In the genomic region with DNA sequence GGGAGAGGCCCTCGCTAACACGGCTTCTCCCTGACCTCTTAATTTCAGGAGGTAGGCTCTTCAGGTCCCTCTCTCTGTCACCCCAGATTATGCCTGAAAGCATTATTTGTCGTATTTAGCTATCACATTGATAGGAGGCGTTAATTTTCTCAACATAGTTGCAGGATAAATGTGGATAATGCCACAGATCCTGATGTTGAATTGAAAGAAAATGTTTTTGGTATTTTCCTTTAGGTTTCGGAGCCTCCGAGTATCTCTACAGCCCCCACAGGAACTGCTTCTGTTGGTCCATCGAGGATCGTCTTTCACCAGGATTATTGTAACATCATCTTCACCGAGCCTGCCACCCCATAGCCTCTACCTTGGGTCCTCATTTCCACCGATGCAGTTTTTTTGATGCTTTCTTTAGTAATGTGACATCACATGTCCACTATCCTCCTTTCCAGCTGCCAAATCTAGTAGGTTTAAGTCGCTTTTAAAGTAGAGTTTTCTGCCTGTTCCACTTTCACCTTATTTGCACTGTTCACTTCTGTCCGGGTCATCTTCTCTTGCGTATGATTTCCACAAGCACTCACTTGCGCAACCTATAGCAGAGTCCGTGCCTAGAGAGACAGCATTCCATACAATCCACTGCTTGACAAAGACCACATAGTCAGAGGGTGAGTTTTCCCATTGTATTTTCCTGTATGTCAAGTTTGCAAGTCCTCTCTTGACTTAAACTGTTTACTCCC, we compare ENCODE assay signal across 8 cellular contexts. TPM values are rescaled to one million over a fixed set of nuclear protein-coding genes. Genes with fewer than 3 reads are reported as not detected.
DNase-seq lines count a peak whose midpoint lies in the region; ATAC-seq and TF ChIP-seq lines count a peak whose summit lies in the region.

No MANE protein-coding gene starts in this region.

- no peak for TF ChIP-seq EP300 in ovary (IDR thresholded peaks at IDR 0.05)

- peaks cover 26% of the 10 kb centered on the region for H3K9me3 Mint-ChIP-seq in CD8-positive, alpha-beta T cell
- H3K9me3 Mint-ChIP-seq in WTC11, result peaks cover 6% of the 10 kb centered on the region

- peak overlapping the region; percentile 89 for H3K4me3 Mint-ChIP-seq in CD8-positive, alpha-beta T cell
- peak overlapping the region; percentile 85 for H3K4me3 Mint-ChIP-seq in WTC11

- H3K27me3 Mint-ChIP-seq in CD8-positive, alpha-beta T cell (ENCODE audit: low read depth), result no peaks in the 10 kb centered on the region
- peaks cover 43% of the 10 kb centered on the region for H3K27me3 Mint-ChIP-seq in WTC11 (ENCODE audit: low read depth)

- peak overlapping the region; percentile 80 for H3K4me3 ChIP-seq in CD8-positive, alpha-beta T cell (ENCODE audit: low read depth, low read length)
- H3K4me3 ChIP-seq in fibroblast of the aortic adventitia (ENCODE audit: low read depth, low read length), result peak overlapping the region; percentile 88
- H3K4me3 ChIP-seq in ovary, result peak overlapping the region; percentile 86

- peak overlapping the region; percentile 76 for H3K27ac Mint-ChIP-seq in CD8-positive, alpha-beta T cell
- no peak overlapping the region for H3K27ac Mint-ChIP-seq in WTC11

- H3K27me3 ChIP-seq in CD8-positive, alpha-beta T cell (ENCODE audit: insufficient read depth, low read length), result no peaks in the 10 kb centered on the region
- no peaks in the 10 kb centered on the region for H3K27me3 ChIP-seq in ovary

- TF ChIP-seq POLR2A in ovary (IDR thresholded peaks at IDR 0.05), result no peak

- intact Hi-C loops in CD8-positive, alpha-beta T cell (cut with DNase I, micrococcal nuclease), result loop anchor here (2.0 to 10.0 kb wide), 13 partner anchors 173 to 1890 kb away; a partner anchor contains a TSS
- intact Hi-C loops in ovary (cut with DNase I), result loop anchor here in 1 of 4 donors (2.0 kb wide), 1 partner anchor 55 kb away; a partner anchor contains a TSS

- peaks cover 24% of the 10 kb centered on the region for H3K4me1 Mint-ChIP-seq in CD8-positive, alpha-beta T cell (ENCODE audit: low read depth)
- peaks cover 22% of the 10 kb centered on the region for H3K4me1 Mint-ChIP-seq in WTC11

- 22 to 30% (median 22%) methylated on average over 15 of the region's 15 CpGs for WGBS in ovary, 3 donors

- H3K36me3 Mint-ChIP-seq in CD8-positive, alpha-beta T cell, result peaks cover 19% of the 10 kb centered on the region
- peaks cover 7% of the 10 kb centered on the region for H3K36me3 Mint-ChIP-seq in WTC11

- POLR2A ChIA-PET in CD8-positive, alpha-beta T cell (lab: Charles Lee), result no interaction called here
- POLR2A ChIA-PET in WTC11 (lab: Charles Lee), result no interaction called here

- peaks cover 16% of the 10 kb centered on the region for H3K4me1 ChIP-seq in CD8-positive, alpha-beta T cell (ENCODE audit: insufficient read depth, low read length)
- peaks cover 7% of the 10 kb centered on the region for H3K4me1 ChIP-seq in ovary (ENCODE audit: insufficient read depth)

- CTCF ChIA-PET in CD8-positive, alpha-beta T cell (lab: Charles Lee), result no interaction called here
- CTCF ChIA-PET in WTC11 (lab: Charles Lee), result interaction anchor here (0.7 kb wide), 1 partner anchor 30 kb away, joined by 3 read pairs; no protein-coding TSS in a partner anchor

- no peak for ATAC-seq in CD8-positive, alpha-beta T cell
- ATAC-seq in WTC11, result no peak
- ATAC-seq in GM19397 (IDR thresholded peaks at IDR 0.05; ENCODE audit: unreplicated experiment), result no peak
- ATAC-seq in HG03175 (IDR thresholded peaks at IDR 0.05; ENCODE audit: unreplicated experiment), result no peak

- H3K9me3 ChIP-seq in CD8-positive, alpha-beta T cell (ENCODE audit: low read length), result no peaks in the 10 kb centered on the region
- H3K9me3 ChIP-seq in ovary, result no peaks in the 10 kb centered on the region

- H3K27ac ChIP-seq in CD8-positive, alpha-beta T cell (ENCODE audit: low read depth, low read length), result peak overlapping the region; percentile 66
- peak overlapping the region; percentile 30 to 70 for H3K27ac ChIP-seq in ovary

- DNase-seq in CD8-positive, alpha-beta T cell, result no peak
- DNase-seq in HS-5 (ENCODE audit: low read depth) (peak; percentile 79), WTC11 (ENCODE audit: low spot score) (no peak), fibroblast of the aortic adventitia (ENCODE audit: low read depth) (peak; percentile 85), ovary (no peak), GM20000 (ENCODE audit: low spot score) (no peak)

- H3K36me3 ChIP-seq in CD8-positive, alpha-beta T cell (ENCODE audit: insufficient read depth, low read length), result no peaks in the 10 kb centered on the region
- no peaks in the 10 kb centered on the region for H3K36me3 ChIP-seq in ovary

- no peak for TF ChIP-seq CTCF in CD8-positive, alpha-beta T cell (IDR thresholded peaks at IDR 0.05)
- TF ChIP-seq CTCF in WTC11 (IDR thresholded peaks at IDR 0.05) (no peak), fibroblast of the aortic adventitia (IDR thresholded peaks at IDR 0.05; ENCODE audit: insufficient read depth, low read length) (no peak), ovary (IDR thresholded peaks at IDR 0.05) (no peak), GM20000 (IDR thresholded peaks at IDR 0.05; ENCODE audit: extremely low read depth, missing control alignments) (no peak)

TF ChIP-seq in WTC11, 78 proteins besides CTCF, POLR2A, EP300 and RAD21 (continues in another document):
- TF ChIP-seq, protein P1, sequence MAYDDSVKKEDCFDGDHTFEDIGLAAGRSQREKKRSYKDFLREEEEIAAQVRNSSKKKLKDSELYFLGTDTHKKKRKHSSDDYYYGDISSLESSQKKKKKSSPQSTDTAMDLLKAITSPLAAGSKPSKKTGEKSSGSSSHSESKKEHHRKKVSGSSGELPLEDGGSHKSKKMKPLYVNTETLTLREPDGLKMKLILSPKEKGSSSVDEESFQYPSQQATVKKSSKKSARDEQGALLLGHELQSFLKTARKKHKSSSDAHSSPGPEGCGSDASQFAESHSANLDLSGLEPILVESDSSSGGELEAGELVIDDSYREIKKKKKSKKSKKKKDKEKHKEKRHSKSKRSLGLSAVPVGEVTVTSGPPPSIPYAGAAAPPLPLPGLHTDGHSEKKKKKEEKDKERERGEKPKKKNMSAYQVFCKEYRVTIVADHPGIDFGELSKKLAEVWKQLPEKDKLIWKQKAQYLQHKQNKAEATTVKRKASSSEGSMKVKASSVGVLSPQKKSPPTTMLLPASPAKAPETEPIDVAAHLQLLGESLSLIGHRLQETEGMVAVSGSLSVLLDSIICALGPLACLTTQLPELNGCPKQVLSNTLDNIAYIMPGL (CRISPR knock-in tag; IDR thresholded peaks at IDR 0.05), result no peak
- TF ChIP-seq, protein P2, sequence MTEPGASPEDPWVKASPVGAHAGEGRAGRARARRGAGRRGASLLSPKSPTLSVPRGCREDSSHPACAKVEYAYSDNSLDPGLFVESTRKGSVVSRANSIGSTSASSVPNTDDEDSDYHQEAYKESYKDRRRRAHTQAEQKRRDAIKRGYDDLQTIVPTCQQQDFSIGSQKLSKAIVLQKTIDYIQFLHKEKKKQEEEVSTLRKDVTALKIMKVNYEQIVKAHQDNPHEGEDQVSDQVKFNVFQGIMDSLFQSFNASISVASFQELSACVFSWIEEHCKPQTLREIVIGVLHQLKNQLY (CRISPR knock-in tag; IDR thresholded peaks at IDR 0.05), result no peak
- TF ChIP-seq TCF7 (CRISPR knock-in tag; IDR thresholded peaks at IDR 0.05; ENCODE audit: low read depth), result no peak
- TF ChIP-seq ZNF416 (CRISPR knock-in tag; IDR thresholded peaks at IDR 0.05), result no peak
- TF ChIP-seq GABPB1 (CRISPR knock-in tag; IDR thresholded peaks at IDR 0.05), result peak; percentile 88
- TF ChIP-seq, protein P3, sequence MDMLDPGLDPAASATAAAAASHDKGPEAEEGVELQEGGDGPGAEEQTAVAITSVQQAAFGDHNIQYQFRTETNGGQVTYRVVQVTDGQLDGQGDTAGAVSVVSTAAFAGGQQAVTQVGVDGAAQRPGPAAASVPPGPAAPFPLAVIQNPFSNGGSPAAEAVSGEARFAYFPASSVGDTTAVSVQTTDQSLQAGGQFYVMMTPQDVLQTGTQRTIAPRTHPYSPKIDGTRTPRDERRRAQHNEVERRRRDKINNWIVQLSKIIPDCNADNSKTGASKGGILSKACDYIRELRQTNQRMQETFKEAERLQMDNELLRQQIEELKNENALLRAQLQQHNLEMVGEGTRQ (CRISPR knock-in tag; IDR thresholded peaks at IDR 0.05), result no peak
- no peak for TF ChIP-seq TP53 (CRISPR knock-in tag; IDR thresholded peaks at IDR 0.05)
- TF ChIP-seq, protein P4, sequence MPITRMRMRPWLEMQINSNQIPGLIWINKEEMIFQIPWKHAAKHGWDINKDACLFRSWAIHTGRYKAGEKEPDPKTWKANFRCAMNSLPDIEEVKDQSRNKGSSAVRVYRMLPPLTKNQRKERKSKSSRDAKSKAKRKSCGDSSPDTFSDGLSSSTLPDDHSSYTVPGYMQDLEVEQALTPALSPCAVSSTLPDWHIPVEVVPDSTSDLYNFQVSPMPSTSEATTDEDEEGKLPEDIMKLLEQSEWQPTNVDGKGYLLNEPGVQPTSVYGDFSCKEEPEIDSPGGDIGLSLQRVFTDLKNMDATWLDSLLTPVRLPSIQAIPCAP (CRISPR knock-in tag; IDR thresholded peaks at IDR 0.05), result no peak

RNA-seq across cellular contexts. Expression of a gene that starts 0.7 kb away (rescaled TPM):
- 1 to 10 TPM; 2.4 to 2.9 TPM for total RNA-seq in CD8-positive, alpha-beta T cell
- total RNA-seq in WTC11 (2021) (5.0 to 6.0 TPM (median 5.3 TPM) in 3 replicates), fibroblast of the aortic adventitia (ENCODE audit: low replicate concordance) (7.0 and 10.1 TPM in 2 replicates), ovary (1 to 10 TPM; 1.5 to 4.0 (median 2.4) TPM)
- polyA plus RNA-seq in ovary, result 1 to 10 TPM; 1.8 to 4.0 TPM

RNA-seq across cellular contexts. Expression of a gene that starts 55.0 kb away (rescaled TPM):
- 1 to 10 TPM; 3.9 to 4.3 TPM for total RNA-seq in CD8-positive, alpha-beta T cell
- total RNA-seq in WTC11 (2021) (14.6 to 17.8 TPM (median 16.5 TPM) in 3 replicates), fibroblast of the aortic adventitia (ENCODE audit: low replicate concordance) (23.5 and 49.3 TPM in 2 replicates), ovary (10 to 100 TPM; 29.3 to 51.8 (median 43.0) TPM)
- 10 to 100 TPM; 16.7 to 31.3 TPM for polyA plus RNA-seq in ovary

Comparison
In these comparisons a context has a peak if more than half of its experiments do, and no peak if none do; other contexts are left out.
1. DNase-seq: peak in HS-5 (single experiment) and fibroblast of the aortic adventitia (single experiment); none in CD8-positive, alpha-beta T cell (0 of 7), WTC11 (single experiment), ovary (0 of 5) and GM20000 (single experiment).
2. Peak in every context shown above with its lines, with median percentiles within 50 percentile points of each other: H3K4me3 ChIP-seq.